In genomic region chr20:6228302-6228843, GRCh38 we compare ENCODE assay signal across 30 cellular contexts.
"Had no signal": no experiment of that assay in that cellular context is flagged by ENCODE, and none has a peak within 500 bp of the region (broad histone marks: within the 10 kb centered on the region; RNA-seq: fewer than 3 reads in every experiment).

No MANE protein-coding gene starts in this region.

- H3K36me3 ChIP-seq: adrenal gland, ascending aorta, brain microvascular endothelial cell, breast epithelium, cardiac muscle cell had no signal

- H3K27me3 ChIP-seq: adrenal gland, ascending aorta, body of pancreas, brain microvascular endothelial cell, breast epithelium, cardiac muscle cell had no signal

- H3K4me1 ChIP-seq: adrenal gland, ascending aorta, body of pancreas, breast epithelium had no signal

- H3K9me3 ChIP-seq: adrenal gland, ascending aorta, body of pancreas had no signal

- DNase-seq: activated effector memory CD4-positive, alpha-beta T cell treated with anti-CD3 and anti-CD28 coated beads, Interleukin-2, amount 50 U/mL, for 16 hours; activated effector memory CD4-positive, alpha-beta T cell treated with Interleukin-2 at 50 U/mL for 16 hours; activated gamma-delta T cell; activated gamma-delta T cell treated with Interleukin-2 at 50 U/mL for 16 hours; activated naive CD4-positive, alpha-beta T cell; activated naive CD4-positive, alpha-beta T cell treated with anti-CD3 and anti-CD28 coated beads for 36 hours; activated naive CD4-positive, alpha-beta T cell treated with anti-CD3 and anti-CD28 coated beads, Interleukin-2, amount 10 ng/mL, durations not matched to agents 7 days and 5 days; activated naive CD4-positive, alpha-beta T cell treated with anti-CD3 and anti-CD28 coated beads, Interleukin-2, amount 50 U/mL, for 16 hours; activated naive CD4-positive, alpha-beta T cell treated with Interleukin-2 at 50 U/mL for 16 hours; activated naive CD8-positive, alpha-beta T cell treated with anti-CD3 and anti-CD28 coated beads for 36 hours; activated naive CD8-positive, alpha-beta T cell treated with anti-CD3 and anti-CD28 coated beads, Interleukin-2, amount 10 ng/mL, durations not matched to agents 7 days and 5 days; activated naive CD8-positive, alpha-beta T cell treated with anti-CD3 and anti-CD28 coated beads, Interleukin-2, amount 50 U/mL, for 24 hours; activated T-cell treated with anti-CD3 and anti-CD28 coated beads, Interleukin-2, amount 50 U/mL, for 4 hours; activated T-cell treated with anti-CD3 and anti-CD28 coated beads, Interleukin-2, amount 50 U/mL, for 48 hours; activated T-cell treated with anti-CD3 and anti-CD28 coated beads, Interleukin-2, amount 50 U/mL, for 72 hours; adrenal gland; amniotic stem cell; amygdala; anterior cingulate cortex; aorta; body of pancreas; brain microvascular endothelial cell; caudate nucleus; central memory CD4-positive, alpha-beta T cell; cerebellar nuclear complex had no signal

- ATAC-seq: activated naive CD4-positive, alpha-beta T cell treated with anti-CD3 and anti-CD28 coated beads, Interleukin-2, amount 50 U/mL, for 72 hours; activated naive CD8-positive, alpha-beta T cell treated with anti-CD3 and anti-CD28 coated beads, Interleukin-2, amount 50 U/mL, for 24 hours; activated T-cell treated with anti-CD3 and anti-CD28 coated beads, Interleukin-2, amount 50 U/mL, for 4 hours; activated T-cell treated with anti-CD3 and anti-CD28 coated beads, Interleukin-2, amount 50 U/mL, for 72 hours; activated T-helper 17 cell treated with anti-CD3 and anti-CD28 coated beads, Interleukin-2, amount 50 U/mL, for 72 hours; body of pancreas had no signal

- H3K27ac ChIP-seq: adrenal gland, ascending aorta, body of pancreas, brain microvascular endothelial cell, breast epithelium, cardiac muscle cell had no signal

- H3K4me3 ChIP-seq: adrenal gland, ascending aorta, body of pancreas, breast epithelium, cardiac muscle cell had no signal
